In genomic region chr15:51775967-51776816, GRCh38 we compare ENCODE assay signal across 8 cellular contexts. TPM values are rescaled to one million over a fixed set of nuclear protein-coding genes. Genes with fewer than 3 reads are reported as not detected.
DNase-seq lines count a peak whose midpoint lies in the region; ATAC-seq, FAIRE-seq and TF ChIP-seq lines count a peak whose summit lies in the region.

No MANE protein-coding gene starts in this region.

- peak; percentile 82 for FAIRE-seq in islet of Langerhans (lab: Jason Lieb, UNC)

- no peaks in the 10 kb centered on the region for H3K79me2 ChIP-seq in SU-DHL-6 (ENCODE audit: insufficient read depth, low read length)

- no peak overlapping the region for H3K27ac ChIP-seq in SU-DHL-6 (ENCODE audit: low read depth, low read length)
- H3K27ac ChIP-seq in body of pancreas = no peak overlapping the region

- WGBS in body of pancreas, 2 donors = 38 to 42% methylated on average over 11 of the region's 11 CpGs

- peak; percentile 42 for DNase-seq in A172 (ENCODE audit: low spot score)
- DNase-seq in GM03348 (ENCODE audit: low spot score) = peak; percentile 50
- peak; percentile 71 for DNase-seq in KBM-7
- DNase-seq in body of pancreas = peak; percentile 59 to 67 (median 60)
- DNase-seq in stimulated activated CD4-positive, alpha-beta T cell treated with anti-CD3 and anti-CD28 coated beads, Interleukin-4, amount 100 ng/mL, for 1 hour = peak; percentile 42
- DNase-seq in T1000 (lab: John Stamatoyannopoulos, UW) = no peak

- H3K4me3 ChIP-seq in SU-DHL-6 (ENCODE audit: insufficient read depth, low read length, poor library complexity, severe bottlenecking) = no peak overlapping the region
- no peak overlapping the region for H3K4me3 ChIP-seq in body of pancreas

- peaks cover 6% of the 10 kb centered on the region for H3K4me1 ChIP-seq in body of pancreas

- peak; percentile 87 for ATAC-seq in body of pancreas

- H3K9me2 ChIP-seq in SU-DHL-6 (replicated peaks; ENCODE audit: insufficient read depth, low read length) = no peaks in the 10 kb centered on the region

- no peak overlapping the region for H2AFZ ChIP-seq in SU-DHL-6 (ENCODE audit: low read depth, low read length, severe bottlenecking)

- no peak for TF ChIP-seq POLR2A in body of pancreas (IDR thresholded peaks at IDR 0.05)

- no peaks in the 10 kb centered on the region for H3K36me3 ChIP-seq in SU-DHL-6 (ENCODE audit: low read length)
- no peaks in the 10 kb centered on the region for H3K36me3 ChIP-seq in body of pancreas (replicated peaks in 1 of 2; ENCODE audit: insufficient read depth in 1 of 2, low read depth in 2 of 2)

- TF ChIP-seq CTCF in SU-DHL-6 (IDR thresholded peaks at IDR 0.05; ENCODE audit: insufficient read depth, low read length, poor library complexity, severe bottlenecking) (peak; percentile 75), body of pancreas (IDR thresholded peaks at IDR 0.05) (peak; percentile 48 to 86 (median 79))

- no peak overlapping the region for H3K9ac ChIP-seq in SU-DHL-6 (ENCODE audit: low read length)

- no peaks in the 10 kb centered on the region for H3K27me3 ChIP-seq in SU-DHL-6 (ENCODE audit: low read length)
- no peaks in the 10 kb centered on the region for H3K27me3 ChIP-seq in body of pancreas

- intact Hi-C loops in body of pancreas (cut with DNase I) = no loop called here

- no peak overlapping the region for H3K4me2 ChIP-seq in SU-DHL-6 (ENCODE audit: low read depth, low read length, poor library complexity, severe bottlenecking)

- in situ Hi-C loops in KBM-7 (cut with MboI; ENCODE audit: low pct_unique_long_range_greater_than_20kb, low sequenced_read_pairs) = no loop called here

- H4K20me1 ChIP-seq in SU-DHL-6 (ENCODE audit: low read depth, low read length) = no peaks in the 10 kb centered on the region

- no peaks in the 10 kb centered on the region for H3F3A ChIP-seq in SU-DHL-6 (ENCODE audit: insufficient read depth)

- H3K9me3 ChIP-seq in SU-DHL-6 (ENCODE audit: insufficient read depth, low read length) (no peaks in the 10 kb centered on the region), body of pancreas (no peaks in the 10 kb centered on the region)

RNA-seq across cellular contexts. Expression of gene TMOD2, which starts 24.8 kb away (rescaled TPM):
- total RNA-seq in A172 (2014; rRNA removed; shearing (Covaris generic)) = 7.0 and 7.9 TPM in 2 replicates
- total RNA-seq in body of pancreas = 1 to 10 TPM; 6.5 to 7.3 TPM

RNA-seq across cellular contexts. Expression of gene LYSMD2, which starts 38.7 kb away (rescaled TPM):
- 25.9 and 27.3 TPM in 2 replicates for total RNA-seq in A172 (2014; rRNA removed; shearing (Covaris generic))
- 10 to 100 TPM in 1 of 2 donors, 1 to 10 TPM in 1; 8.0 to 20.1 TPM for total RNA-seq in body of pancreas

RNA-seq across cellular contexts. Expression of gene TMOD3, which starts 53.3 kb away (rescaled TPM):
- total RNA-seq in A172 (2014; rRNA removed; shearing (Covaris generic)) = 46.5 and 54.7 TPM in 2 replicates
- 10 to 100 TPM in 1 of 2 donors, 1 to 10 TPM in 1; 9.2 to 11.2 TPM for total RNA-seq in body of pancreas
